Comparison of ENCODE assay signal across 1 cellular context in the genomic region with DNA sequence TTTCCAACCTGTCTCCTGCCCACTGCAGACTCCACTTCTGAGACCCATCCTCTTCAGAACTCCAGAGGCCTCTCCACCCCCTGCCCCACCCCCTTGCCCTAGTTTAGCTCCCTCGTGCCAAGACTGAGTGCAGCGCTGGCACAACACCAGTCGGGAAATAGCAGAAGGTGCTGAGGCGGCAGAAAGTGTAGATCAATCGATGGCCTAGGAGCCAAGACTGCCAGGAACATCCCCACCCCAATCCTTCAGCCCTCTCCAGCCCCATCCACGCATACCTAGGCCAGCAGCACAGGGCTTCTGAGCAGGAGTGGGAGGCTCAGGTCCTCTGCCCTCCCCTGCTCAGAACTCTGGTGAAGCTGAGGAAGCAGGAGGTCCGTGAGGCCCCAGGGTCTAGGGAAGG.
TF ChIP-seq lines count a peak whose summit lies in the region.

No MANE protein-coding gene starts in this region.

TF ChIP-seq in GM23338, 12 proteins besides CTCF, POLR2A, EP300 and RAD21 (continued from another document):
- TF ChIP-seq, protein P1, sequence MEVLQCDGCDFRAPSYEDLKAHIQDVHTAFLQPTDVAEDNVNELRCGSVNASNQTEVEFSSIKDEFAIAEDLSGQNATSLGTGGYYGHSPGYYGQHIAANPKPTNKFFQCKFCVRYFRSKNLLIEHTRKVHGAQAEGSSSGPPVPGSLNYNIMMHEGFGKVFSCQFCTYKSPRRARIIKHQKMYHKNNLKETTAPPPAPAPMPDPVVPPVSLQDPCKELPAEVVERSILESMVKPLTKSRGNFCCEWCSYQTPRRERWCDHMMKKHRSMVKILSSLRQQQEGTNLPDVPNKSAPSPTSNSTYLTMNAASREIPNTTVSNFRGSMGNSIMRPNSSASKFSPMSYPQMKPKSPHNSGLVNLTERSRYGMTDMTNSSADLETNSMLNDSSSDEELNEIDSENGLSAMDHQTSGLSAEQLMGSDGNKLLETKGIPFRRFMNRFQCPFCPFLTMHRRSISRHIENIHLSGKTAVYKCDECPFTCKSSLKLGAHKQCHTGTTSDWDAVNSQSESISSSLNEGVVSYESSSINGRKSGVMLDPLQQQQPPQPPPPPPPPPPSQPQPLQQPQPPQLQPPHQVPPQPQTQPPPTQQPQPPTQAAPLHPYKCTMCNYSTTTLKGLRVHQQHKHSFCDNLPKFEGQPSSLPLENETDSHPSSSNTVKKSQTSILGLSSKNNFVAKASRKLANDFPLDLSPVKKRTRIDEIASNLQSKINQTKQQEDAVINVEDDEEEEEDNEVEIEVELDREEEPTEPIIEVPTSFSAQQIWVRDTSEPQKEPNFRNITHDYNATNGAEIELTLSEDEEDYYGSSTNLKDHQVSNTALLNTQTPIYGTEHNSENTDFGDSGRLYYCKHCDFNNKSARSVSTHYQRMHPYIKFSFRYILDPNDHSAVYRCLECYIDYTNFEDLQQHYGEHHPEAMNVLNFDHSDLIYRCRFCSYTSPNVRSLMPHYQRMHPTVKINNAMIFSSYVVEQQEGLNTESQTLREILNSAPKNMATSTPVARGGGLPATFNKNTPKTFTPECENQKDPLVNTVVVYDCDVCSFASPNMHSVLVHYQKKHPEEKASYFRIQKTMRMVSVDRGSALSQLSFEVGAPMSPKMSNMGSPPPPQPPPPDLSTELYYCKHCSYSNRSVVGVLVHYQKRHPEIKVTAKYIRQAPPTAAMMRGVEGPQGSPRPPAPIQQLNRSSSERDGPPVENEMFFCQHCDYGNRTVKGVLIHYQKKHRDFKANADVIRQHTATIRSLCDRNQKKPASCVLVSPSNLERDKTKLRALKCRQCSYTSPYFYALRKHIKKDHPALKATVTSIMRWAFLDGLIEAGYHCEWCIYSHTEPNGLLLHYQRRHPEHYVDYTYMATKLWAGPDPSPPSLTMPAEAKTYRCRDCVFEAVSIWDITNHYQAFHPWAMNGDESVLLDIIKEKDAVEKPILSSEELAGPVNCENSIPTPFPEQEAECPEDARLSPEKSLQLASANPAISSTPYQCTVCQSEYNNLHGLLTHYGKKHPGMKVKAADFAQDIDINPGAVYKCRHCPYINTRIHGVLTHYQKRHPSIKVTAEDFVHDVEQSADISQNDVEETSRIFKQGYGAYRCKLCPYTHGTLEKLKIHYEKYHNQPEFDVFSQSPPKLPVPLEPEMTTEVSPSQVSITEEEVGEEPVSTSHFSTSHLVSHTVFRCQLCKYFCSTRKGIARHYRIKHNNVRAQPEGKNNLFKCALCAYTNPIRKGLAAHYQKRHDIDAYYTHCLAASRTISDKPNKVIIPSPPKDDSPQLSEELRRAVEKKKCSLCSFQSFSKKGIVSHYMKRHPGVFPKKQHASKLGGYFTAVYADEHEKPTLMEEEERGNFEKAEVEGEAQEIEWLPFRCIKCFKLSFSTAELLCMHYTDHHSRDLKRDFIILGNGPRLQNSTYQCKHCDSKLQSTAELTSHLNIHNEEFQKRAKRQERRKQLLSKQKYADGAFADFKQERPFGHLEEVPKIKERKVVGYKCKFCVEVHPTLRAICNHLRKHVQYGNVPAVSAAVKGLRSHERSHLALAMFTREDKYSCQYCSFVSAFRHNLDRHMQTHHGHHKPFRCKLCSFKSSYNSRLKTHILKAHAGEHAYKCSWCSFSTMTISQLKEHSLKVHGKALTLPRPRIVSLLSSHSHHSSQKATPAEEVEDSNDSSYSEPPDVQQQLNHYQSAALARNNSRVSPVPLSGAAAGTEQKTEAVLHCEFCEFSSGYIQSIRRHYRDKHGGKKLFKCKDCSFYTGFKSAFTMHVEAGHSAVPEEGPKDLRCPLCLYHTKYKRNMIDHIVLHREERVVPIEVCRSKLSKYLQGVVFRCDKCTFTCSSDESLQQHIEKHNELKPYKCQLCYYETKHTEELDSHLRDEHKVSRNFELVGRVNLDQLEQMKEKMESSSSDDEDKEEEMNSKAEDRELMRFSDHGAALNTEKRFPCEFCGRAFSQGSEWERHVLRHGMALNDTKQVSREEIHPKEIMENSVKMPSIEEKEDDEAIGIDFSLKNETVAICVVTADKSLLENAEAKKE (CRISPR knock-in tag; IDR thresholded peaks at IDR 0.05): no peak
- TF ChIP-seq NANOG (IDR thresholded peaks at IDR 0.05; ENCODE audit: borderline replicate concordance) (no peak), ETS1 (IDR thresholded peaks at IDR 0.05) (no peak), ZNF114 (CRISPR knock-in tag; IDR thresholded peaks at IDR 0.05) (no peak), JUNB (IDR thresholded peaks at IDR 0.05; ENCODE audit: unreplicated experiment) (no peak), POLR2AphosphoS5 (IDR thresholded peaks at IDR 0.05; ENCODE audit: low read depth) (no peak), ZNF331 (CRISPR knock-in tag; IDR thresholded peaks at IDR 0.05; ENCODE audit: low read depth) (no peak), EZH2 (IDR thresholded peaks at IDR 0.05; ENCODE audit: low read depth, unreplicated experiment) (no peak), STAT1 (IDR thresholded peaks at IDR 0.05; ENCODE audit: unreplicated experiment) (no peak)
- TF ChIP-seq, protein P2, sequence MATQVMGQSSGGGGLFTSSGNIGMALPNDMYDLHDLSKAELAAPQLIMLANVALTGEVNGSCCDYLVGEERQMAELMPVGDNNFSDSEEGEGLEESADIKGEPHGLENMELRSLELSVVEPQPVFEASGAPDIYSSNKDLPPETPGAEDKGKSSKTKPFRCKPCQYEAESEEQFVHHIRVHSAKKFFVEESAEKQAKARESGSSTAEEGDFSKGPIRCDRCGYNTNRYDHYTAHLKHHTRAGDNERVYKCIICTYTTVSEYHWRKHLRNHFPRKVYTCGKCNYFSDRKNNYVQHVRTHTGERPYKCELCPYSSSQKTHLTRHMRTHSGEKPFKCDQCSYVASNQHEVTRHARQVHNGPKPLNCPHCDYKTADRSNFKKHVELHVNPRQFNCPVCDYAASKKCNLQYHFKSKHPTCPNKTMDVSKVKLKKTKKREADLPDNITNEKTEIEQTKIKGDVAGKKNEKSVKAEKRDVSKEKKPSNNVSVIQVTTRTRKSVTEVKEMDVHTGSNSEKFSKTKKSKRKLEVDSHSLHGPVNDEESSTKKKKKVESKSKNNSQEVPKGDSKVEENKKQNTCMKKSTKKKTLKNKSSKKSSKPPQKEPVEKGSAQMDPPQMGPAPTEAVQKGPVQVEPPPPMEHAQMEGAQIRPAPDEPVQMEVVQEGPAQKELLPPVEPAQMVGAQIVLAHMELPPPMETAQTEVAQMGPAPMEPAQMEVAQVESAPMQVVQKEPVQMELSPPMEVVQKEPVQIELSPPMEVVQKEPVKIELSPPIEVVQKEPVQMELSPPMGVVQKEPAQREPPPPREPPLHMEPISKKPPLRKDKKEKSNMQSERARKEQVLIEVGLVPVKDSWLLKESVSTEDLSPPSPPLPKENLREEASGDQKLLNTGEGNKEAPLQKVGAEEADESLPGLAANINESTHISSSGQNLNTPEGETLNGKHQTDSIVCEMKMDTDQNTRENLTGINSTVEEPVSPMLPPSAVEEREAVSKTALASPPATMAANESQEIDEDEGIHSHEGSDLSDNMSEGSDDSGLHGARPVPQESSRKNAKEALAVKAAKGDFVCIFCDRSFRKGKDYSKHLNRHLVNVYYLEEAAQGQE (IDR thresholded peaks at IDR 0.05; ENCODE audit: unreplicated experiment): no peak
